8 cellular contexts compared by ENCODE assay signal in the genomic region with DNA sequence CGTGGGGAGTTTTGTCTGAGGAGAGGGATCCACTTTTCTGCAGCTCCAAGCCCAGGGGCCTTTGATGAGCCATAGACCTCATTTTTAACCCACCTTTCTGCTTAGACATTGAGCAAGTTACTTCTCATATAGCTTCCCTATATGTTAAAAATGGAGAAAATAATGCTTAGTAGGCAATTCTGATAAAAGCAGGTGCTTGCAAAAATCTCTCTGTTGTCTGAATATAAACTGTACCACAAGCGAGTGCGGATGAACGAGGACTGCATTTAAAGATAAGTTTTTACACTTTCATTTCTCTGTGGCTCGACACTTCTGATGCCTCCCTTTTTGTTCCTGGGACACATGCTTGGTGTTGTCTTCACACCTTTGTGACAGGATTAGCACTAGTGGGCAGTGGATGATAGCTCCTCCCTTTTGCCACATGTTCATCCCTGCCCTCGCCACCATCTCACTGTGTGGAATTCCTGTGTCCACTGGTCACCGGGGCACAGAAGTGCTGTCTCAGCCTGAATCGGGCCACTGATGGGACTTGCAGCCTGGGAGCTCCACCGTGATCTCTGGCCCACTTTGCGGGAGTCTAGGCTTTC. TPM values are rescaled to one million over a fixed set of nuclear protein-coding genes. Genes with fewer than 3 reads are reported as not detected.
DNase-seq lines count a peak whose midpoint lies in the region; FAIRE-seq and TF ChIP-seq lines count a peak whose summit lies in the region.

No MANE protein-coding gene starts in this region.

- peaks cover 23% of the 10 kb centered on the region for H3K36me3 ChIP-seq in iPS-18a (ENCODE audit: control insufficient read depth, low read depth, low read length)
- H3K36me3 ChIP-seq in kidney (ENCODE audit: control insufficient read depth in 1 of 2, insufficient read depth in 2 of 2, low read length in 2 of 2): no peaks in the 10 kb centered on the region

- POLR2A ChIA-PET in activated CD4-positive, alpha-beta memory T cell treated with anti-CD3 and anti-CD28 coated beads, Interleukin-2, amount 10 ng/mL, durations not matched to agents 7 days and 5 days (lab: Charles Lee): interaction anchor here (0.8 to 5.5 kb wide), 18 partner anchors 9 to 391 kb away, joined by 3 to 144 read pairs (median 12); a partner anchor contains a TSS

- H3K27ac Mint-ChIP-seq in activated naive CD4-positive, alpha-beta T cell treated with anti-CD3 and anti-CD28 coated beads, Interleukin-2, amount 50 U/mL, for 24 hours: peak overlapping the region; percentile 4
- peak overlapping the region; percentile 89 for H3K27ac Mint-ChIP-seq in activated CD4-positive, alpha-beta memory T cell treated with anti-CD3 and anti-CD28 coated beads, Interleukin-2, amount 10 ng/mL, durations not matched to agents 7 days and 5 days

- peaks cover 16% of the 10 kb centered on the region for H3K27me3 Mint-ChIP-seq in activated naive CD4-positive, alpha-beta T cell treated with anti-CD3 and anti-CD28 coated beads, Interleukin-2, amount 50 U/mL, for 24 hours
- no peaks in the 10 kb centered on the region for H3K27me3 Mint-ChIP-seq in activated CD4-positive, alpha-beta memory T cell treated with anti-CD3 and anti-CD28 coated beads, Interleukin-2, amount 10 ng/mL, durations not matched to agents 7 days and 5 days

- peaks cover 3% of the 10 kb centered on the region for H3K36me3 Mint-ChIP-seq in activated naive CD4-positive, alpha-beta T cell treated with anti-CD3 and anti-CD28 coated beads, Interleukin-2, amount 50 U/mL, for 24 hours
- H3K36me3 Mint-ChIP-seq in activated CD4-positive, alpha-beta memory T cell treated with anti-CD3 and anti-CD28 coated beads, Interleukin-2, amount 10 ng/mL, durations not matched to agents 7 days and 5 days (ENCODE audit: low read depth): peaks cover 56% of the 10 kb centered on the region

- peaks cover 7% of the 10 kb centered on the region for H3K4me1 Mint-ChIP-seq in activated naive CD4-positive, alpha-beta T cell treated with anti-CD3 and anti-CD28 coated beads, Interleukin-2, amount 50 U/mL, for 24 hours
- peaks cover 44% of the 10 kb centered on the region for H3K4me1 Mint-ChIP-seq in activated CD4-positive, alpha-beta memory T cell treated with anti-CD3 and anti-CD28 coated beads, Interleukin-2, amount 10 ng/mL, durations not matched to agents 7 days and 5 days

- H3K4me3 Mint-ChIP-seq in activated naive CD4-positive, alpha-beta T cell treated with anti-CD3 and anti-CD28 coated beads, Interleukin-2, amount 50 U/mL, for 24 hours: peak overlapping the region; percentile 88
- peak overlapping the region; percentile 97 for H3K4me3 Mint-ChIP-seq in activated CD4-positive, alpha-beta memory T cell treated with anti-CD3 and anti-CD28 coated beads, Interleukin-2, amount 10 ng/mL, durations not matched to agents 7 days and 5 days

- no peaks in the 10 kb centered on the region for H3K9me3 ChIP-seq in iPS-18a (ENCODE audit: control insufficient read depth, low read depth, low read length)
- H3K9me3 ChIP-seq in kidney (ENCODE audit: control insufficient read depth in 1 of 2, low read length in 2 of 2): peaks cover 0 to 4% of the 10 kb centered on the region in 2 donors

- CTCF ChIA-PET in activated CD4-positive, alpha-beta memory T cell treated with anti-CD3 and anti-CD28 coated beads, Interleukin-2, amount 10 ng/mL, durations not matched to agents 7 days and 5 days (lab: Charles Lee): interaction anchor here (0.9 to 3.3 kb wide), 9 partner anchors 23 to 180 kb away, joined by 3 to 16 read pairs (median 3); a partner anchor contains a TSS

- H3K9ac ChIP-seq in iPS-18a (ENCODE audit: low read length) (peak overlapping the region; percentile 85), kidney (ENCODE audit: low read length in 2 of 2) (no peak overlapping the region)

- DNase-seq in activated naive CD4-positive, alpha-beta T cell (lab: John Stamatoyannopoulos, UW): no peak
- no peak for DNase-seq in activated CD4-positive, alpha-beta memory T cell treated with anti-CD3 and anti-CD28 coated beads, Interleukin-2, amount 10 ng/mL, durations not matched to agents 7 days and 5 days
- DNase-seq in kidney (no peak), mucosa of gallbladder (ENCODE audit: low spot score) (no peak), NCI-H2227 treated with DMSO at 0.1 percent for 48 hours (lab: John Stamatoyannopoulos, UW) (no peak)

- no peaks in the 10 kb centered on the region for H3K9me3 Mint-ChIP-seq in activated naive CD4-positive, alpha-beta T cell treated with anti-CD3 and anti-CD28 coated beads, Interleukin-2, amount 50 U/mL, for 24 hours
- H3K9me3 Mint-ChIP-seq in activated CD4-positive, alpha-beta memory T cell treated with anti-CD3 and anti-CD28 coated beads, Interleukin-2, amount 10 ng/mL, durations not matched to agents 7 days and 5 days: peaks cover 6% of the 10 kb centered on the region

- intact Hi-C loops in kidney (cut with DNase I): no loop called here

- no peak for FAIRE-seq in kidney (lab: Jason Lieb, UNC)

- H3K4me3 ChIP-seq in iPS-18a (ENCODE audit: low read length): peak overlapping the region; percentile 88
- no peak overlapping the region for H3K4me3 ChIP-seq in kidney (ENCODE audit: low read length in 2 of 2)

- TF ChIP-seq CTCF in kidney (IDR thresholded peaks at IDR 0.05; ENCODE audit: borderline replicate concordance, extremely low read depth, insufficient read depth): no peak

- H3K4me1 ChIP-seq in iPS-18a (ENCODE audit: control insufficient read depth, low read depth, low read length) (no peaks in the 10 kb centered on the region), kidney (ENCODE audit: control insufficient read depth in 1 of 2, insufficient read depth in 1 of 2, low read depth in 1 of 2, low read length in 2 of 2) (peaks cover 0 to 3% of the 10 kb centered on the region in 2 donors)

- no peak overlapping the region for H3K27ac ChIP-seq in iPS-18a (ENCODE audit: low read length)
- H3K27ac ChIP-seq in temporal lobe (ENCODE audit: low read depth, low read length): peak overlapping the region; percentile 17
- H3K27ac ChIP-seq in kidney (ENCODE audit: low read depth in 2 of 2, low read length in 2 of 2): no peak overlapping the region

- H3K27me3 ChIP-seq in iPS-18a (ENCODE audit: control insufficient read depth, insufficient read depth, low read length): no peaks in the 10 kb centered on the region

RNA-seq across cellular contexts. Expression of a gene that starts 1.6 kb away (rescaled TPM):
- 100 to 1,000 TPM; 279 to 288 TPM for total RNA-seq in activated CD4-positive, alpha-beta memory T cell treated with anti-CD3 and anti-CD28 coated beads, Interleukin-2, amount 10 ng/mL, durations not matched to agents 7 days and 5 days
- 5.2 TPM for total RNA-seq in temporal lobe
- total RNA-seq in kidney: 6.0 TPM
- 10.2 TPM for polyA plus RNA-seq in kidney (ENCODE audit: insufficient read depth, low read depth, low replicate concordance)
- 5.8 TPM for total RNA-seq in mucosa of gallbladder

RNA-seq across cellular contexts. Expression of a gene that starts 53.4 kb away (rescaled TPM):
- total RNA-seq in activated CD4-positive, alpha-beta memory T cell treated with anti-CD3 and anti-CD28 coated beads, Interleukin-2, amount 10 ng/mL, durations not matched to agents 7 days and 5 days: 10 to 100 TPM; 65.3 to 67.1 TPM
- total RNA-seq in temporal lobe (4.7 TPM), kidney (132 TPM), mucosa of gallbladder (58.4 TPM)
- polyA plus RNA-seq in kidney (ENCODE audit: insufficient read depth, low read depth, low replicate concordance): 110 TPM

Comparison
In these comparisons a context has a peak if more than half of its experiments do, and no peak if none do; other contexts are left out.
1. RNA of a gene that starts 1.6 kb away (total RNA-seq): 279 to 288 TPM in activated CD4-positive, alpha-beta memory T cell treated with anti-CD3 and anti-CD28 coated beads, Interleukin-2, amount 10 ng/mL, durations not matched to agents 7 days and 5 days; 6.0 TPM in kidney (single experiment), 5.8 TPM in mucosa of gallbladder (single experiment) and 5.2 TPM in temporal lobe (single experiment); every median in the first group is over 10 times any median in the second.
2. RNA of a gene that starts 53.4 kb away (total RNA-seq): 132 TPM in kidney (single experiment), 65.3 to 67.1 TPM in activated CD4-positive, alpha-beta memory T cell treated with anti-CD3 and anti-CD28 coated beads, Interleukin-2, amount 10 ng/mL, durations not matched to agents 7 days and 5 days and 58.4 TPM in mucosa of gallbladder (single experiment); 4.7 TPM in temporal lobe (single experiment); every median in the first group is over 10 times any median in the second.